In the genomic region with DNA sequence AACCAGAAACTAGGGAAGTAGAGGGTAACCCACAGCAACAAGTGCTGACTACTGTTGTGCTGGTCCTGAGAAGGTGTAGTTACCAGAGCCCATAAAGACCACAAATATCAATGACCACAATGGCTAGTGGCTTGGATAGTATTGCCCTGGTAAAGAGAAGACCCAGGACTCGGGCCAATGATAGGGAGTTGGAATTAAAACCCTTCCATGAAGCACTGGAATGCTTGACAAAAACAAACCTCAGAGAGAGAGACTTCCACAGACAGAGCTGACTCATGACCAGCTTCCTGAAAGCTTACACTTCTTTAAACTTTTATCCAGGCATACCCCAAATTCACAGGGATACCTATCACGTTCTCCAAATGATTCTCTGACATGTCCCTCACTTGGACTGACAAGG, we compare ENCODE assay signal across 28 cellular contexts.
"Had no signal": no experiment of that assay in that cellular context is flagged by ENCODE, and none has a peak within 500 bp of the region (broad histone marks: within the 10 kb centered on the region; RNA-seq: fewer than 3 reads in every experiment).

No MANE protein-coding gene starts in this region.

- H3K4me3 ChIP-seq: cardiac muscle cell, gastrocnemius medialis, mucosa of descending colon, neural progenitor cell, smooth muscle cell, thoracic aorta, vagina had no signal

- H3K9me3 ChIP-seq: gastrocnemius medialis, mucosa of descending colon, thoracic aorta, vagina had no signal

- H3K9ac ChIP-seq: neural progenitor cell had no signal

- H3K27me3 ChIP-seq: cardiac muscle cell, gastrocnemius medialis, neural progenitor cell, vagina had no signal

- FAIRE-seq: endothelial cell of umbilical vein, TTC549 had no signal

- DNase-seq: activated CD4-positive, alpha-beta T cell treated with anti-CD3 and anti-CD28 coated beads for 1 hour; activated CD4-positive, alpha-beta T cell treated with anti-CD3 and anti-CD28 coated beads, Interleukin-2, amount 50 U/mL, for 1 hour; activated CD8-positive, alpha-beta memory T cell treated with anti-CD3 and anti-CD28 coated beads for 24 hours; activated CD8-positive, alpha-beta memory T cell treated with anti-CD3 and anti-CD28 coated beads, Interleukin-2, amount 50 U/mL, for 4 hours; activated naive CD4-positive, alpha-beta T cell; activated T-cell treated with anti-CD3 and anti-CD28 coated beads, Interleukin-2, amount 50 U/mL, for 24 hours; effector memory CD8-positive, alpha-beta T cell; gastrocnemius medialis; head of caudate nucleus; islet precursor cell; left colon; mesendoderm; mucosa of descending colon; naive thymus-derived CD4-positive, alpha-beta T cell; stimulated activated CD4-positive, alpha-beta T cell treated with anti-CD3 and anti-CD28 coated beads, Interleukin-2, amount 100 ng/mL, for 48 hours; stimulated activated CD8-positive, alpha-beta memory T cell treated with anti-CD3 and anti-CD28 coated beads, Interleukin-4, amount 100 ng/mL, for 48 hours; stimulated activated naive B cell treated with anti-CD40 and anti-IgM and Interleukin-4, amounts not matched to agents 10 μg/mL and 1 μg/mL and 100 μg/mL, for 72 hours; T-cell had no signal

- H3K27ac ChIP-seq: cardiac muscle cell, gastrocnemius medialis, neural progenitor cell, thoracic aorta, vagina had no signal

- H3K4me1 ChIP-seq: gastrocnemius medialis, neural progenitor cell, vagina had no signal

- H3K4me2 ChIP-seq: neural progenitor cell, smooth muscle cell had no signal

- H3K36me3 ChIP-seq: cardiac muscle cell, gastrocnemius medialis, neural progenitor cell, thoracic aorta, vagina had no signal

- ATAC-seq: activated T-helper 17 cell treated with anti-CD3 and anti-CD28 coated beads, Interleukin-2, amount 50 U/mL, for 72 hours; effector memory CD8-positive, alpha-beta T cell; esophagus mucosa; gastrocnemius medialis; left colon; mucosa of descending colon; naive thymus-derived CD4-positive, alpha-beta T cell; sciatic nerve; stimulated activated naive B cell treated with anti-CD40 and anti-IgM and Interleukin-4, amounts not matched to agents 10 μg/mL and 1 μg/mL and 100 μg/mL, for 72 hours; T-cell had no signal

- H2AFZ ChIP-seq: neural progenitor cell had no signal
